In the genomic region with DNA sequence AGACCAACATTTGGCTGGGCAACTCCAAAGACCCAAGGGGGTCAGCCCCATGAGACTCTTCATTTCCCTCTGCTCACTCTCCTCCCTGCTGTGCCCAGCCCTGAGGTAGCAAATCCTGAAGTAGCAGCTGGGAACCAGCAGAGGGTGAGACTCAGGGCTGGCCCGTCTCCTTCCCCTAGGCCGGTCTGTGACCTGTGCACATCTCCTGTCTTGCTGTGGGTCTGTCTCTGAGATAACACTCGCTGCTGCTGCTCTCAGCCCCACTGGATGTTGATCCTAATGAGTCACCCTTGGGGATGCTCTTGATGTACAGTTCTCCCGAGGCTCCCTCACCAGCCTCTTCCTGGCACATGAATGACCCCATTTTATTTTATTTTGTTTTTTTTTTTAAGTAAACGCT, we compare ENCODE assay signal across 27 cellular contexts. TPM values are rescaled to one million over a fixed set of nuclear protein-coding genes. Genes with fewer than 3 reads are reported as not detected.
DNase-seq lines count a peak whose midpoint lies in the region; ATAC-seq, FAIRE-seq and TF ChIP-seq lines count a peak whose summit lies in the region.
"Had no signal": no experiment of that assay in that cellular context is flagged by ENCODE, and none has a peak within 500 bp of the region (broad histone marks: within the 10 kb centered on the region; RNA-seq: fewer than 3 reads in every experiment).

No MANE protein-coding gene starts in this region.

- H3K27ac ChIP-seq in A549 (peak overlapping the region in 1 of 2 experiments; percentile 12; a peak in 1 of 6 replicates), HCT116 (ENCODE audit: low read depth, low read length) (no peak overlapping the region), RWPE2 (ENCODE audit: poor library complexity, severe bottlenecking) (no peak overlapping the region), mesendoderm (ENCODE audit: low read depth, low read length) (no peak overlapping the region)
- H3K27ac ChIP-seq: BLaER1 treated with 17β-estradiol and CSF1 and Interleukin-3, amounts not matched to agents 10 nM and 100 nM; gastroesophageal sphincter; psoas muscle had no signal

- H3K4me2 ChIP-seq in A549 (no peak overlapping the region), HCT116 (ENCODE audit: low read length) (no peak overlapping the region), mesendoderm (ENCODE audit: low read length) (no peak overlapping the region)
- H3K4me2 ChIP-seq: BLaER1 treated with 17β-estradiol and CSF1 and Interleukin-3, amounts not matched to agents 10 nM and 100 nM had no signal

- H3K79me2 ChIP-seq in HCT116 (ENCODE audit: insufficient read depth, low read length): no peaks in the 10 kb centered on the region
- no peaks in the 10 kb centered on the region for H3K79me2 ChIP-seq in mesendoderm (ENCODE audit: control insufficient read depth, insufficient read depth, low read length)

- no peak overlapping the region for H2BK15ac ChIP-seq in mesendoderm (replicated peaks; ENCODE audit: low read depth)

- no peaks in the 10 kb centered on the region for H4K20me1 ChIP-seq in HCT116 (ENCODE audit: insufficient read depth)
- H4K20me1 ChIP-seq: BLaER1 treated with 17β-estradiol and CSF1 and Interleukin-3, amounts not matched to agents 10 nM and 100 nM had no signal

- H3K4me1 ChIP-seq in A549: peaks cover 18% of the 10 kb centered on the region
- peaks cover 8% of the 10 kb centered on the region in 2 experiments for H3K4me1 ChIP-seq in HCT116 (ENCODE audit: control insufficient read depth in 1 of 2, insufficient read depth in 2 of 2, low read length in 2 of 2)
- peaks cover 11% of the 10 kb centered on the region for H3K4me1 ChIP-seq in RWPE2 (ENCODE audit: insufficient read depth, poor library complexity, severe bottlenecking)
- no peaks in the 10 kb centered on the region for H3K4me1 ChIP-seq in mesendoderm (ENCODE audit: control insufficient read depth, low read depth, low read length)
- H3K4me1 ChIP-seq: psoas muscle had no signal

- intact Hi-C loops in HCT116 (cut with micrococcal nuclease): no loop called here

- DNase-seq in A549 (ENCODE audit: low read depth in 1 of 2, low spot score in 1 of 2): peak in 1 of 2 experiments; percentile 52
- no peak for DNase-seq in HCT116 (ENCODE audit: low read depth, low spot score)
- peak; percentile 20 for DNase-seq in RWPE2 (ENCODE audit: low spot score)
- DNase-seq in erythroblast (lab: John Stamatoyannopoulos, UW): peak; percentile 71 to 78
- no peak for DNase-seq in mesendoderm
- no peak for DNase-seq in SK-N-DZ (ENCODE audit: low spot score)
- DNase-seq: ACHN; activated CD4-positive, alpha-beta T cell treated with anti-CD3 and anti-CD28 coated beads for 36 hours; activated naive CD4-positive, alpha-beta T cell treated with anti-CD3 and anti-CD28 coated beads for 36 hours; activated T-cell treated with anti-CD3 and anti-CD28 coated beads, Interleukin-2, amount 50 U/mL, for 72 hours; Calu3; central memory CD4-positive, alpha-beta T cell; KBM-7; kidney; MV-4-11; NCI-H524 treated with DMSO at 0.1 percent for 48 hours; psoas muscle; SHP77 treated with DMSO at 0.1 percent for 48 hours had no signal

- no peak overlapping the region for H4K5ac ChIP-seq in mesendoderm (ENCODE audit: low read length)

- no peak overlapping the region for H2BK5ac ChIP-seq in mesendoderm (ENCODE audit: low read length)

- H2BK120ac ChIP-seq in mesendoderm (ENCODE audit: low read depth, low read length): no peak overlapping the region

- H3K56ac ChIP-seq in mesendoderm (ENCODE audit: low read length): no peak overlapping the region

- H3K9me2 ChIP-seq in HCT116 (ENCODE audit: insufficient read depth): no peaks in the 10 kb centered on the region

- no peak for TF ChIP-seq POLR2A in A549 (IDR thresholded peaks at IDR 0.05; ENCODE audit: low read length)
- no peak for TF ChIP-seq POLR2A in HCT116 (IDR thresholded peaks at IDR 0.05; ENCODE audit: borderline replicate concordance, extremely low read depth, insufficient read depth, insufficient read length)
- no peak for TF ChIP-seq POLR2A in erythroblast (IDR thresholded peaks at IDR 0.05; ENCODE audit: low read length)

- no peak overlapping the region for H3K4me3 ChIP-seq in A549
- no peak overlapping the region for H3K4me3 ChIP-seq in HCT116 (replicated peaks in 1 of 2; ENCODE audit: low read depth in 1 of 2, low read length in 2 of 2)
- H3K4me3 ChIP-seq in RWPE2 (ENCODE audit: severe bottlenecking): no peak overlapping the region
- H3K4me3 ChIP-seq in mesendoderm (ENCODE audit: low read length): no peak overlapping the region
- H3K4me3 ChIP-seq: BLaER1 treated with 17β-estradiol and CSF1 and Interleukin-3, amounts not matched to agents 10 nM and 100 nM; gastroesophageal sphincter; psoas muscle had no signal

- H3K36me3 ChIP-seq in HCT116 (ENCODE audit: control insufficient read depth in 1 of 2, insufficient read depth in 2 of 2, low read length in 2 of 2): no peaks in the 10 kb centered on the region
- H3K36me3 ChIP-seq in RWPE2 (ENCODE audit: low read depth): no peaks in the 10 kb centered on the region
- H3K36me3 ChIP-seq in mesendoderm (ENCODE audit: control insufficient read depth, insufficient read depth, low read length): no peaks in the 10 kb centered on the region
- H3K36me3 ChIP-seq: BLaER1 treated with 17β-estradiol and CSF1 and Interleukin-3, amounts not matched to agents 10 nM and 100 nM; gastroesophageal sphincter had no signal

- FAIRE-seq in A549 (lab: Jason Lieb, UNC): no peak
- FAIRE-seq: G401.6, kidney had no signal

- H3K27me3 ChIP-seq in HCT116 (ENCODE audit: insufficient read depth, low read length) (no peaks in the 10 kb centered on the region), RWPE2 (ENCODE audit: insufficient read depth, poor library complexity, severe bottlenecking) (no peaks in the 10 kb centered on the region), mesendoderm (ENCODE audit: insufficient read depth, low read length, poor library complexity) (no peaks in the 10 kb centered on the region)
- H3K27me3 ChIP-seq: BLaER1 treated with 17β-estradiol and CSF1 and Interleukin-3, amounts not matched to agents 10 nM and 100 nM had no signal

- BruUV-seq in HCT116 (replicated peaks; lab: Mats Ljungman, UMichigan): no TSS peak

- H3K9me3 ChIP-seq in A549: peaks cover 3% of the 10 kb centered on the region; the same call in 1 of the 3 replicates
- no peaks in the 10 kb centered on the region for H3K9me3 ChIP-seq in HCT116 (ENCODE audit: control insufficient read depth in 1 of 2, insufficient read depth in 1 of 2, low read depth in 1 of 2, low read length in 2 of 2)
- no peaks in the 10 kb centered on the region for H3K9me3 ChIP-seq in RWPE2 (ENCODE audit: severe bottlenecking)

- no peak for TF ChIP-seq RAD21 in A549 (conservative IDR thresholded peaks at IDR 0.05 in 1 of 2, IDR thresholded peaks at IDR 0.05 in 1 of 2)
- no peak for TF ChIP-seq RAD21 in HCT116 (IDR thresholded peaks at IDR 0.05; ENCODE audit: low read depth)

- H3K79me1 ChIP-seq in mesendoderm (ENCODE audit: low read length): no peaks in the 10 kb centered on the region

- ATAC-seq in A549 (peak; percentile 51 to 78; a peak in 4 of 6 replicates), HCT116 (peak; percentile 78), RWPE2 (ENCODE audit: low read depth) (no peak; the same call in 2 of the 3 replicates), HG03097 (IDR thresholded peaks at IDR 0.05; ENCODE audit: low FRiP score, unreplicated experiment) (no peak), HG03571 (IDR thresholded peaks at IDR 0.05; ENCODE audit: unreplicated experiment) (no peak)
- ATAC-seq: activated CD4-positive, alpha-beta T cell treated with anti-CD3 and anti-CD28 coated beads for 36 hours; activated T-cell treated with anti-CD3 and anti-CD28 coated beads, Interleukin-2, amount 50 U/mL, for 72 hours; gastroesophageal sphincter; psoas muscle had no signal

- TF ChIP-seq CTCF in A549 (IDR thresholded peaks at IDR 0.05) (no peak), HCT116 (IDR thresholded peaks at IDR 0.05 in 2 of 3, conservative IDR thresholded peaks at IDR 0.05 in 1 of 3; ENCODE audit: borderline replicate concordance in 1 of 3, insufficient read depth in 1 of 3, low read depth in 2 of 3, low read length in 2 of 3) (peak in 2 of 3 experiments; percentile 6 to 7; a peak in 1 of 6 replicates), RWPE2 (IDR thresholded peaks at IDR 0.05; ENCODE audit: poor library complexity, severe bottlenecking) (no peak)

- H3K4ac ChIP-seq in mesendoderm (ENCODE audit: low read depth, low read length): no peak overlapping the region

- H4K8ac ChIP-seq in mesendoderm (ENCODE audit: low read depth, low read length): no peak overlapping the region

- CTCF ChIA-PET in A549 (lab: Yijun Ruan, JAX) (interaction anchor here (0.6 to 3.5 kb wide), 8 partner anchors 10 to 269 kb away, joined by 3 to 15 read pairs (median 3); no protein-coding TSS in a partner anchor), HCT116 (lab: Charles Lee) (no interaction called here)

- 29% methylated on average over 5 of the region's 5 CpGs for WGBS in A549 (ENCODE audit: missing lambda C conversion rate)
- no CpG with 5 or more reads among the region's 5 CpGs for WGBS in mesendoderm (ENCODE audit: extremely low coverage, insufficient coverage, low lambda C conversion rate)

- H3K18ac ChIP-seq in mesendoderm (ENCODE audit: low read length): no peak overlapping the region

- H3K23ac ChIP-seq in mesendoderm (ENCODE audit: low read length): no peak overlapping the region

- no peak overlapping the region for H2AFZ ChIP-seq in HCT116 (ENCODE audit: low read depth, low read length, poor library complexity, severe bottlenecking)

- RAD21 ChIA-PET in HCT116 (lab: Charles Lee; ENCODE audit: low non-redundant PET in 1 of 2, low total read pairs in 2 of 2, uncharacterized antibody in 2 of 2, unreplicated experiment in 2 of 2): no interaction called here

- no peak overlapping the region for H3K9ac ChIP-seq in HCT116 (ENCODE audit: low read length)
- no peak overlapping the region for H3K9ac ChIP-seq in mesendoderm (ENCODE audit: low read length)
- H3K9ac ChIP-seq: BLaER1 treated with 17β-estradiol and CSF1 and Interleukin-3, amounts not matched to agents 10 nM and 100 nM had no signal

- no peak overlapping the region for H2AK5ac ChIP-seq in mesendoderm (ENCODE audit: low read length)

- TF ChIP-seq EP300 in A549 (IDR thresholded peaks at IDR 0.05): no peak

- POLR2A ChIA-PET in A549 (lab: Yijun Ruan, JAX) (no interaction called here), HCT116 (lab: Charles Lee) (no interaction called here)

RNA-seq across cellular contexts. Expression of gene OR2V1, which starts 7.3 kb away (rescaled TPM):
- not detected in 2 replicates for polyA plus RNA-seq in A549 (2011; rRNA removed)
- not detected in 2 replicates for polyA plus RNA-seq in A549 (2012; cell fraction: cytosol; rRNA removed)
- not detected in 2 replicates for polyA plus RNA-seq in A549 (2012; cell fraction: nucleus; rRNA removed)
- polyA plus RNA-seq in A549 (2017; fragmentation: RNase III; extraction: RNeasy Plus Mini Kit Qiagen cat#74134 plus additional on column Dnase treatment): not detected in 3 replicates
- polyA minus RNA-seq in A549 (2011; rRNA and poly(A)+ RNA removed): not detected in 2 replicates
- not detected for total RNA-seq in HCT116 (2021; ENCODE audit: unreplicated experiment)
- polyA plus RNA-seq in HCT116 (2012): 0.10 TPM in 1 of 2 replicates, not detected in the other
- not detected for polyA plus RNA-seq in mesendoderm (2013, experiment 1 of 2)
- polyA plus RNA-seq in mesendoderm (2013, experiment 2 of 2): not detected
- polyA plus RNA-seq in SK-N-DZ (2014; cell fraction: cytosol; rRNA removed): not detected in 2 replicates
- not detected in 2 replicates for polyA plus RNA-seq in SK-N-DZ (2014; cell fraction: nucleus; rRNA removed)
- total RNA-seq: activated CD4-positive, alpha-beta T cell treated with anti-CD3 and anti-CD28 coated beads for 36 hours; activated naive CD4-positive, alpha-beta T cell treated with anti-CD3 and anti-CD28 coated beads for 36 hours; activated T-cell treated with anti-CD3 and anti-CD28 coated beads, Interleukin-2, amount 50 U/mL, for 72 hours; Calu3; kidney; lung microvascular endothelial cell; psoas muscle; subcutaneous adipose tissue; urinary bladder had no signal
- polyA plus RNA-seq: esophagus, psoas muscle, urinary bladder had no signal

RNA-seq across cellular contexts. Expression of gene OR2V2, which starts 9.1 kb away (rescaled TPM):
- not detected in 2 replicates for polyA plus RNA-seq in A549 (2011; rRNA removed)
- polyA plus RNA-seq in A549 (2012; cell fraction: cytosol; rRNA removed): not detected in 2 replicates
- not detected in 2 replicates for polyA plus RNA-seq in A549 (2012; cell fraction: nucleus; rRNA removed)
- polyA plus RNA-seq in A549 (2017; fragmentation: RNase III; extraction: RNeasy Plus Mini Kit Qiagen cat#74134 plus additional on column Dnase treatment): not detected in 3 replicates
- polyA minus RNA-seq in A549 (2011; rRNA and poly(A)+ RNA removed): not detected in 2 replicates
- total RNA-seq in HCT116 (2021; ENCODE audit: unreplicated experiment): not detected
- 0.02 TPM in 1 of 2 replicates, not detected in the other for polyA plus RNA-seq in HCT116 (2012)
- not detected for polyA plus RNA-seq in mesendoderm (2013, experiment 1 of 2)
- polyA plus RNA-seq in mesendoderm (2013, experiment 2 of 2): not detected
- polyA plus RNA-seq in SK-N-DZ (2014; cell fraction: cytosol; rRNA removed): not detected in 2 replicates
- polyA plus RNA-seq in SK-N-DZ (2014; cell fraction: nucleus; rRNA removed): not detected in 2 replicates
- total RNA-seq: activated CD4-positive, alpha-beta T cell treated with anti-CD3 and anti-CD28 coated beads for 36 hours; activated naive CD4-positive, alpha-beta T cell treated with anti-CD3 and anti-CD28 coated beads for 36 hours; activated T-cell treated with anti-CD3 and anti-CD28 coated beads, Interleukin-2, amount 50 U/mL, for 72 hours; Calu3; kidney; lung microvascular endothelial cell; psoas muscle; subcutaneous adipose tissue; urinary bladder had no signal
- polyA plus RNA-seq: esophagus, psoas muscle, urinary bladder had no signal

Comparison
In these comparisons a context has a peak if more than half of its experiments do, and no peak if none do; other contexts are left out.
1. ATAC-seq: peak in A549 (2 of 2) and HCT116 (single experiment); none in RWPE2 (single experiment), HG03097 (single experiment) and HG03571 (single experiment).
2. DNase-seq: peak in RWPE2 (single experiment) and erythroblast (2 of 2); none in HCT116 (single experiment), mesendoderm (single experiment) and SK-N-DZ (single experiment).
3. CTCF ChIP-seq: peak in HCT116 (2 of 3); none in A549 (single experiment) and RWPE2 (single experiment).
4. Of the 6 proteins assayed by ChIP-seq in both A549 and HCT116: peak only in A549: none; only in HCT116: CTCF; in both: none; in neither: 5.